ENCODE assay signal across 12 cellular contexts in genomic region chr9:94913550-94913949, GRCh38.
DNase-seq lines count a peak whose midpoint lies in the region; ATAC-seq and TF ChIP-seq lines count a peak whose summit lies in the region.
"Had no signal": no experiment of that assay in that cellular context is flagged by ENCODE, and none has a peak within 500 bp of the region (broad histone marks: within the 10 kb centered on the region; RNA-seq: fewer than 3 reads in every experiment).

No MANE protein-coding gene starts in this region.

- H3K27ac Mint-ChIP-seq in nephron, result peak overlapping the region in 2 of 3 experiments; percentile 44 to 83
- H3K27ac Mint-ChIP-seq: stimulated activated naive CD8-positive, alpha-beta T cell treated with anti-CD3 and anti-CD28 coated beads, Interleukin-15, Interleukin-2, amounts not matched to agents 100 ng/mL and 50 ng/mL, for 24 hours had no signal

- in situ Hi-C loops in gastrocnemius medialis (cut with MboI; ENCODE audit: low sequenced_read_pairs in 4 of 4), result no loop called here

- H3K9me3 Mint-ChIP-seq in nephron, result no peaks in the 10 kb centered on the region
- H3K9me3 Mint-ChIP-seq: stimulated activated naive CD8-positive, alpha-beta T cell treated with anti-CD3 and anti-CD28 coated beads, Interleukin-15, Interleukin-2, amounts not matched to agents 100 ng/mL and 50 ng/mL, for 24 hours had no signal

- H2AFZ ChIP-seq in ACC112 (ENCODE audit: low read length, unreplicated experiment), result no peak overlapping the region

- DNase-seq in NCI-H146 treated with DMSO at 0.1 percent for 48 hours (lab: John Stamatoyannopoulos, UW; ENCODE audit: unreplicated experiment), result peak; percentile 80
- DNase-seq in colonic mucosa, result no peak
- DNase-seq in NCI-H345 (lab: John Stamatoyannopoulos, UW), result no peak
- no peak for DNase-seq in NCI-H1092 treated with DMSO at 0.1 percent for 48 hours (lab: John Stamatoyannopoulos, UW)
- DNase-seq in NCI-H2107 (lab: John Stamatoyannopoulos, UW), result no peak
- no peak for DNase-seq in gastrocnemius medialis
- DNase-seq: GDM1; stimulated activated CD4-positive, alpha-beta T cell treated with anti-CD3 and anti-CD28 coated beads, Interleukin-4, amount 100 ng/mL, for 24 hours had no signal

- peaks cover 3% of the 10 kb centered on the region for H3K27me3 Mint-ChIP-seq in nephron (ENCODE audit: low read depth)
- H3K27me3 Mint-ChIP-seq: stimulated activated naive CD8-positive, alpha-beta T cell treated with anti-CD3 and anti-CD28 coated beads, Interleukin-15, Interleukin-2, amounts not matched to agents 100 ng/mL and 50 ng/mL, for 24 hours had no signal

- TF ChIP-seq CTCF in colonic mucosa (IDR thresholded peaks at IDR 0.05) (no peak), nephron (IDR thresholded peaks at IDR 0.05; ENCODE audit: unreplicated experiment in 3 of 3) (no peak), gastrocnemius medialis (IDR thresholded peaks at IDR 0.05 in 4 of 5, conservative IDR thresholded peaks at IDR 0.05 in 1 of 5) (no peak)

- H3K79me2 ChIP-seq in ACC112 (ENCODE audit: control insufficient read depth, insufficient read depth, low read length, unreplicated experiment), result no peaks in the 10 kb centered on the region

- peaks cover 70% of the 10 kb centered on the region for H3K4me1 Mint-ChIP-seq in nephron

- H3K9me3 ChIP-seq in colonic mucosa (no peaks in the 10 kb centered on the region), gastrocnemius medialis (no peaks in the 10 kb centered on the region)
- H3K9me3 ChIP-seq: neutrophil had no signal

- H3K36me3 ChIP-seq in ACC112 (ENCODE audit: insufficient read depth, low read length) (no peaks in the 10 kb centered on the region), colonic mucosa (no peaks in the 10 kb centered on the region), gastrocnemius medialis (no peaks in the 10 kb centered on the region)
- H3K36me3 ChIP-seq: neutrophil had no signal

- H3K4me1 ChIP-seq in ACC112 (ENCODE audit: control insufficient read depth, insufficient read depth, low read length, unreplicated experiment) (peaks cover 36% of the 10 kb centered on the region), colonic mucosa (peaks cover 7% of the 10 kb centered on the region), gastrocnemius medialis (peaks cover 14 to 23% of the 10 kb centered on the region in 2 donors)

- no peaks in the 10 kb centered on the region for H3K36me3 Mint-ChIP-seq in nephron (ENCODE audit: low read depth)

- intact Hi-C loops in colonic mucosa (cut with DNase I), result loop anchor here (10.0 kb wide), 1 partner anchor 109 kb away; no protein-coding TSS in a partner anchor
- intact Hi-C loops in gastrocnemius medialis (cut with DNase I; ENCODE audit: low total_unique reads), result loop anchor here (5.0 kb wide), 2 partner anchors 36 to 89 kb away; no protein-coding TSS in a partner anchor

- no peak overlapping the region for H3K9ac ChIP-seq in colonic mucosa (ENCODE audit: low read depth in 2 of 2, low read length in 2 of 2)

- no peak for TF ChIP-seq POLR2A in gastrocnemius medialis (IDR thresholded peaks at IDR 0.05)

- H3K27me3 ChIP-seq in ACC112 (ENCODE audit: insufficient read depth, low read length) (no peaks in the 10 kb centered on the region), colonic mucosa (no peaks in the 10 kb centered on the region), gastrocnemius medialis (no peaks in the 10 kb centered on the region)
- H3K27me3 ChIP-seq: neutrophil had no signal

- ATAC-seq in gastrocnemius medialis, result no peak

- H3K27ac ChIP-seq in ACC112 (ENCODE audit: low read depth, low read length) (peak overlapping the region; percentile 77), colonic mucosa (peak overlapping the region; percentile 4), gastrocnemius medialis (peak overlapping the region in 2 of 4 donors; percentile 9 to 27)
- H3K27ac ChIP-seq: neutrophil had no signal

- H3K4me3 Mint-ChIP-seq in nephron, result no peak overlapping the region
- H3K4me3 Mint-ChIP-seq: stimulated activated naive CD8-positive, alpha-beta T cell treated with anti-CD3 and anti-CD28 coated beads, Interleukin-15, Interleukin-2, amounts not matched to agents 100 ng/mL and 50 ng/mL, for 24 hours had no signal

- H3K4me3 ChIP-seq in ACC112 (ENCODE audit: low read depth, low read length) (no peak overlapping the region), colonic mucosa (no peak overlapping the region), gastrocnemius medialis (no peak overlapping the region)
